11 cellular contexts compared by ENCODE assay signal in genomic region chr10:22710139-22710745, GRCh38. TPM values are rescaled to one million over a fixed set of nuclear protein-coding genes. Genes with fewer than 3 reads are reported as not detected.
DNase-seq lines count a peak whose midpoint lies in the region; ATAC-seq and TF ChIP-seq lines count a peak whose summit lies in the region.
"Had no signal": no experiment of that assay in that cellular context is flagged by ENCODE, and none has a peak within 500 bp of the region (broad histone marks: within the 10 kb centered on the region; RNA-seq: fewer than 3 reads in every experiment).

No MANE protein-coding gene starts in this region.

- no peak for ATAC-seq in GM21528 (IDR thresholded peaks at IDR 0.05; ENCODE audit: low FRiP score, unreplicated experiment)
- no peak for ATAC-seq in HG03378 (IDR thresholded peaks at IDR 0.05; ENCODE audit: unreplicated experiment)

- peaks cover 14% of the 10 kb centered on the region for H3K36me3 Mint-ChIP-seq in endothelial cell (ENCODE audit: low read depth, unreplicated experiment)

- no peaks in the 10 kb centered on the region for H3K9me3 Mint-ChIP-seq in endothelial cell (ENCODE audit: unreplicated experiment)
- H3K9me3 Mint-ChIP-seq: nephron had no signal

- TF ChIP-seq CTCF in GM10266 (IDR thresholded peaks at IDR 0.05; ENCODE audit: control insufficient read depth, insufficient read depth, low read depth, missing control alignments) (no peak), endothelial cell (IDR thresholded peaks at IDR 0.05; ENCODE audit: unreplicated experiment) (no peak)

- H3K4me3 Mint-ChIP-seq in endothelial cell (ENCODE audit: unreplicated experiment), result peak overlapping the region; percentile 42

- no peak overlapping the region for H3K27ac Mint-ChIP-seq in endothelial cell (ENCODE audit: unreplicated experiment)

- peaks cover 59% of the 10 kb centered on the region for H3K4me1 Mint-ChIP-seq in endothelial cell (ENCODE audit: unreplicated experiment)

- DNase-seq in Ammon's horn (ENCODE audit: low spot score), result peak; percentile 42
- DNase-seq in GM10266 (ENCODE audit: extremely low spot score), result peak; percentile 34
- peak; percentile 76 for DNase-seq in MV-4-11 (lab: John Stamatoyannopoulos, UW)
- DNase-seq in endothelial cell (ENCODE audit: low spot score), result no peak
- no peak for DNase-seq in NCI-H2081 (lab: John Stamatoyannopoulos, UW)
- DNase-seq in SW 1271 (lab: John Stamatoyannopoulos, UW), result no peak
- DNase-seq: Karpas-422; stimulated activated CD4-positive, alpha-beta T cell treated with anti-CD3 and anti-CD28 coated beads, Interleukin-2, amount 100 ng/mL, for 48 hours had no signal

- H3K27me3 Mint-ChIP-seq in endothelial cell (ENCODE audit: unreplicated experiment), result peaks cover 7% of the 10 kb centered on the region

RNA-seq across cellular contexts. Expression of gene PIP4K2A, which starts 4.1 kb away (rescaled TPM):
- total RNA-seq in endothelial cell (ENCODE audit: unreplicated experiment), result 110 TPM

Comparison
In these comparisons a context has a peak if more than half of its experiments do, and no peak if none do; other contexts are left out.
1. DNase-seq: peak in Ammon's horn (single experiment), GM10266 (single experiment) and MV-4-11 (single experiment); none in endothelial cell (single experiment), NCI-H2081 (0 of 2) and SW 1271 (0 of 2).